In the genomic region with DNA sequence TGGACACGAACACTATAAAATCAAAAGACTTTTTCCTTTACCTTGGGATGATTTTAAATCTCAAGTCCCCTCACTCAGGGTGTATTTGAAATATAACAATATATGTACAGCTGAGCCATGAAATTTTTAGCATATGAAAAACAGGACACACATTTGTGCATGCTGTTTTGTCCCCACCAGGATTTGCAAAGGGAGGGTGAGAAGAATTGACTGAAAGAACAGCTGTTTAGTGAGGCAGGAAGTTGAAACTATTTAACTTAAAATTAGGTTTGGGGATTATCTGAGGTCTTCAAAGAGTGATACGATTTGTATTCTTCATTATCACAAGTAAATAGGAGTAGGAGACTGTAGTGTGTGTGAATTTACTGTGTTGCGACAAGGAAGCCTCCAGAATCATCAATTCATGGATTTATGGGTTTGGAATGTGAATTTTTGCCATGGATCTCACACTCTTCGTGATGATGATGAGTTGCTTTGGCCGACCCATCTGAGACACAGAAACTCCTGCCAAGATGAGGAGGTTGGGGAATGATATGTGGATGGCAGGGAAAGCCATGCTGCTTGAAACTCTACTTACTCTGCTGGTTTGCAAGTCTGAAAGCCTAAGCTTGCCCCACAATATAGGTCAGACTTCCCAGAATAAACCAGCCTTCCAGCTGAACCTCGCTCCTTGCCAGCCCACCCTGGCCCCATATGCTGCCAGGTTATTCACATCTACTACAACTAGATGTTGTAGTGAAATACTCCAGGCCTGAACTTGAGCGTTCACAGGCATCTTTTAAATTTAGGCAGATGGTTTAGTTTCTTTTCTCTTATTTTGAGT, we compare ENCODE assay signal across 13 cellular contexts.
"Had no signal": no experiment of that assay in that cellular context is flagged by ENCODE, and none has a peak within 500 bp of the region (broad histone marks: within the 10 kb centered on the region; RNA-seq: fewer than 3 reads in every experiment).

No MANE protein-coding gene starts in this region.

- H3K9me3 Mint-ChIP-seq: activated CD4-positive, alpha-beta memory T cell treated with anti-CD3 and anti-CD28 coated beads for 36 hours; activated naive CD8-positive, alpha-beta T cell treated with anti-CD3 and anti-CD28 coated beads for 36 hours; activated T-cell treated with anti-CD3 and anti-CD28 coated beads, Interleukin-2, amount 50 U/mL, for 4 hours; stimulated activated memory B cell treated with anti-CD40 and anti-IgM and Interleukin-4, amounts not matched to agents 10 μg/mL and 1 μg/mL and 100 μg/mL, for 72 hours; T-helper 2 cell treated with Interferon-gamma antibody and Interleukin-4, amounts not matched to agents 5 μg/mL and 100 μg/mL, for 36 hours had no signal

- H3K4me1 Mint-ChIP-seq: activated naive CD8-positive, alpha-beta T cell treated with anti-CD3 and anti-CD28 coated beads for 36 hours; stimulated activated memory B cell treated with anti-CD40 and anti-IgM and Interleukin-4, amounts not matched to agents 10 μg/mL and 1 μg/mL and 100 μg/mL, for 72 hours had no signal

- H3K27me3 Mint-ChIP-seq: activated naive CD8-positive, alpha-beta T cell treated with anti-CD3 and anti-CD28 coated beads for 36 hours had no signal

- H3K4me3 ChIP-seq: heart right ventricle, right atrium auricular region, transverse colon had no signal

- H3K4me3 Mint-ChIP-seq: activated CD4-positive, alpha-beta memory T cell treated with anti-CD3 and anti-CD28 coated beads for 36 hours; activated naive CD8-positive, alpha-beta T cell treated with anti-CD3 and anti-CD28 coated beads for 36 hours; activated T-cell treated with anti-CD3 and anti-CD28 coated beads, Interleukin-2, amount 50 U/mL, for 4 hours; stimulated activated memory B cell treated with anti-CD40 and anti-IgM and Interleukin-4, amounts not matched to agents 10 μg/mL and 1 μg/mL and 100 μg/mL, for 72 hours; T-helper 2 cell treated with Interferon-gamma antibody and Interleukin-4, amounts not matched to agents 5 μg/mL and 100 μg/mL, for 36 hours had no signal

- H3K36me3 ChIP-seq: heart right ventricle, neutrophil, right atrium auricular region, transverse colon had no signal

- H3K4me1 ChIP-seq: right atrium auricular region, transverse colon had no signal

- H3K27me3 ChIP-seq: heart right ventricle, neutrophil, right atrium auricular region, transverse colon had no signal

- DNase-seq: activated CD4-positive, alpha-beta memory T cell treated with anti-CD3 and anti-CD28 coated beads for 36 hours; activated CD4-positive, alpha-beta T cell treated with anti-CD3 and anti-CD28 coated beads for 1 hour; activated gamma-delta T cell treated with Interleukin-2 at 50 U/mL for 16 hours; activated naive CD8-positive, alpha-beta T cell treated with anti-CD3 and anti-CD28 coated beads for 36 hours; activated T-cell treated with anti-CD3 and anti-CD28 coated beads, Interleukin-2, amount 50 U/mL, for 4 hours; heart right ventricle; islet precursor cell; transverse colon had no signal

- H3K9me3 ChIP-seq: heart right ventricle, neutrophil, right atrium auricular region, transverse colon had no signal

- H3K27ac Mint-ChIP-seq: activated CD4-positive, alpha-beta memory T cell treated with anti-CD3 and anti-CD28 coated beads for 36 hours; activated naive CD8-positive, alpha-beta T cell treated with anti-CD3 and anti-CD28 coated beads for 36 hours; stimulated activated memory B cell treated with anti-CD40 and anti-IgM and Interleukin-4, amounts not matched to agents 10 μg/mL and 1 μg/mL and 100 μg/mL, for 72 hours; T-helper 2 cell treated with Interferon-gamma antibody and Interleukin-4, amounts not matched to agents 5 μg/mL and 100 μg/mL, for 36 hours had no signal

- H3K27ac ChIP-seq: heart right ventricle, neutrophil, right atrium auricular region, transverse colon had no signal

- ATAC-seq: activated T-cell treated with anti-CD3 and anti-CD28 coated beads, Interleukin-2, amount 50 U/mL, for 4 hours; heart right ventricle; left lobe of liver; stimulated activated memory B cell treated with anti-CD40 and anti-IgM and Interleukin-4, amounts not matched to agents 10 μg/mL and 1 μg/mL and 100 μg/mL, for 72 hours had no signal

- H3K36me3 Mint-ChIP-seq: activated CD4-positive, alpha-beta memory T cell treated with anti-CD3 and anti-CD28 coated beads for 36 hours; activated naive CD8-positive, alpha-beta T cell treated with anti-CD3 and anti-CD28 coated beads for 36 hours; stimulated activated memory B cell treated with anti-CD40 and anti-IgM and Interleukin-4, amounts not matched to agents 10 μg/mL and 1 μg/mL and 100 μg/mL, for 72 hours had no signal
